In genomic region chr5:172906888-172907287, GRCh38 we compare ENCODE assay signal across 16 cellular contexts. TPM values are rescaled to one million over a fixed set of nuclear protein-coding genes. Genes with fewer than 3 reads are reported as not detected.
DNase-seq lines count a peak whose midpoint lies in the region; ATAC-seq and TF ChIP-seq lines count a peak whose summit lies in the region.
"Had no signal": no experiment of that assay in that cellular context is flagged by ENCODE, and none has a peak within 500 bp of the region (broad histone marks: within the 10 kb centered on the region; RNA-seq: fewer than 3 reads in every experiment).

No MANE protein-coding gene starts in this region.

- H4K20me1 ChIP-seq in GM23338 (replicated peaks; ENCODE audit: insufficient read depth) = 0 out of 2 replicates have a peak, but pooled peaks cover 3% of the 10 kb centered on the region

- H3K4me3 Mint-ChIP-seq in GM23338 (no peak overlapping the region), memory B cell (no peak overlapping the region)
- H3K4me3 Mint-ChIP-seq in activated T-helper 17 cell treated with anti-CD3 and anti-CD28 coated beads, Interleukin-2, amount 50 U/mL, for 72 hours = no peak overlapping the region
- H3K4me3 Mint-ChIP-seq: activated CD4-positive, alpha-beta memory T cell treated with anti-CD3 and anti-CD28 coated beads, Interleukin-2, amount 10 ng/mL, durations not matched to agents 7 days and 5 days; stimulated activated naive CD8-positive, alpha-beta T cell treated with anti-CD3 and anti-CD28 coated beads, Interleukin-15, amount 100 ng/mL, for 72 hours; T-helper 1 cell treated with Interleukin-12 subunit alpha and Interleukin-12 subunit beta and Interleukin-4 antibody, amounts not matched to agents 30 μg/mL and 1 μg/mL, for 36 hours had no signal

- H3K27ac Mint-ChIP-seq in GM23338 (no peak overlapping the region), memory B cell (peak overlapping the region; percentile 82)
- peak overlapping the region; percentile 58 for H3K27ac Mint-ChIP-seq in activated T-helper 17 cell treated with anti-CD3 and anti-CD28 coated beads, Interleukin-2, amount 50 U/mL, for 72 hours
- H3K27ac Mint-ChIP-seq: activated CD4-positive, alpha-beta memory T cell treated with anti-CD3 and anti-CD28 coated beads, Interleukin-2, amount 10 ng/mL, durations not matched to agents 7 days and 5 days; T-helper 1 cell treated with Interleukin-12 subunit alpha and Interleukin-12 subunit beta and Interleukin-4 antibody, amounts not matched to agents 30 μg/mL and 1 μg/mL, for 36 hours had no signal

- no peak overlapping the region for H2AFZ ChIP-seq in GM23338

- H3K9me3 Mint-ChIP-seq in GM23338 (no peaks in the 10 kb centered on the region), memory B cell (no peaks in the 10 kb centered on the region)
- no peaks in the 10 kb centered on the region for H3K9me3 Mint-ChIP-seq in activated T-helper 17 cell treated with anti-CD3 and anti-CD28 coated beads, Interleukin-2, amount 50 U/mL, for 72 hours
- H3K9me3 Mint-ChIP-seq: activated CD4-positive, alpha-beta memory T cell treated with anti-CD3 and anti-CD28 coated beads, Interleukin-2, amount 10 ng/mL, durations not matched to agents 7 days and 5 days; stimulated activated naive CD8-positive, alpha-beta T cell treated with anti-CD3 and anti-CD28 coated beads, Interleukin-15, amount 100 ng/mL, for 72 hours; T-helper 1 cell treated with Interleukin-12 subunit alpha and Interleukin-12 subunit beta and Interleukin-4 antibody, amounts not matched to agents 30 μg/mL and 1 μg/mL, for 36 hours had no signal

- no peaks in the 10 kb centered on the region for H3K9me3 ChIP-seq in thoracic aorta
- H3K9me3 ChIP-seq: neutrophil had no signal

- H3K27me3 ChIP-seq in GM23338 (ENCODE audit: insufficient read depth) (no peaks in the 10 kb centered on the region), thoracic aorta (replicated peaks; ENCODE audit: insufficient read depth) (no peaks in the 10 kb centered on the region)
- H3K27me3 ChIP-seq: neutrophil had no signal

- DNase-seq in GM23338 (ENCODE audit: low spot score) = no peak
- no peak for DNase-seq in memory B cell (ENCODE audit: low spot score in 2 of 2)
- DNase-seq in thoracic aorta (ENCODE audit: low spot score) = no peak
- no peak for DNase-seq in UCSD-AML1 (lab: John Stamatoyannopoulos, UW; ENCODE audit: unreplicated experiment)
- no peak for DNase-seq in DMS53 treated with DMSO at 0.1 percent for 48 hours (lab: John Stamatoyannopoulos, UW; ENCODE audit: unreplicated experiment)
- no peak for DNase-seq in NAMALWA (ENCODE audit: low spot score)
- DNase-seq: activated CD4-positive, alpha-beta memory T cell treated with anti-CD3 and anti-CD28 coated beads, Interleukin-2, amount 10 ng/mL, durations not matched to agents 7 days and 5 days; Calu3; HCEC 1CT; stimulated activated CD4-positive, alpha-beta T cell treated with anti-CD3 and anti-CD28 coated beads, Interleukin-2, amount 100 ng/mL, for 48 hours; stimulated activated naive CD8-positive, alpha-beta T cell treated with anti-CD3 and anti-CD28 coated beads, Interleukin-15, amount 100 ng/mL, for 72 hours had no signal

- peaks cover 4% of the 10 kb centered on the region for H3K27me3 Mint-ChIP-seq in GM23338 (ENCODE audit: insufficient read depth, low read depth, poor library complexity)
- H3K27me3 Mint-ChIP-seq in activated T-helper 17 cell treated with anti-CD3 and anti-CD28 coated beads, Interleukin-2, amount 50 U/mL, for 72 hours = no peaks in the 10 kb centered on the region
- H3K27me3 Mint-ChIP-seq in memory B cell = no peaks in the 10 kb centered on the region
- H3K27me3 Mint-ChIP-seq: activated CD4-positive, alpha-beta memory T cell treated with anti-CD3 and anti-CD28 coated beads, Interleukin-2, amount 10 ng/mL, durations not matched to agents 7 days and 5 days; stimulated activated naive CD8-positive, alpha-beta T cell treated with anti-CD3 and anti-CD28 coated beads, Interleukin-15, amount 100 ng/mL, for 72 hours had no signal

- H3K4me2 ChIP-seq in GM23338 = no peak overlapping the region

- TF ChIP-seq CTCF in GM23338 (conservative IDR thresholded peaks at IDR 0.05; ENCODE audit: low read depth in 2 of 2) = no peak
- no peak for TF ChIP-seq CTCF in thoracic aorta (IDR thresholded peaks at IDR 0.05)

- H3K27ac ChIP-seq in GM23338 (ENCODE audit: low read depth) (no peak overlapping the region), thoracic aorta (peak overlapping the region; percentile 98 to 99)

- H3K36me3 ChIP-seq in GM23338 (ENCODE audit: insufficient read depth) (0 out of 2 replicates have a peak, but pooled peaks cover 7% of the 10 kb centered on the region), thoracic aorta (no peaks in the 10 kb centered on the region)

- 0 out of 2 replicates have a peak, but pooled peaks cover 4% of the 10 kb centered on the region for H3F3A ChIP-seq in GM23338 (replicated peaks; ENCODE audit: low read depth)

- H3K4me1 Mint-ChIP-seq in GM23338 (peaks cover 34% of the 10 kb centered on the region), memory B cell (peaks cover 26% of the 10 kb centered on the region)
- no peaks in the 10 kb centered on the region for H3K4me1 Mint-ChIP-seq in activated T-helper 17 cell treated with anti-CD3 and anti-CD28 coated beads, Interleukin-2, amount 50 U/mL, for 72 hours
- H3K4me1 Mint-ChIP-seq: activated CD4-positive, alpha-beta memory T cell treated with anti-CD3 and anti-CD28 coated beads, Interleukin-2, amount 10 ng/mL, durations not matched to agents 7 days and 5 days had no signal

- peaks cover 8% of the 10 kb centered on the region; the same call in 1 of the 2 replicates for H3K4me1 ChIP-seq in GM23338 (ENCODE audit: insufficient read depth)
- H3K4me1 ChIP-seq in thoracic aorta (ENCODE audit: control insufficient read depth in 1 of 2, low read depth in 2 of 2) = peaks cover 52 to 78% of the 10 kb centered on the region in 2 donors

- no peaks in the 10 kb centered on the region for H3K9me2 ChIP-seq in GM23338 (ENCODE audit: insufficient read depth)

- H3K4me3 ChIP-seq in GM23338 (no peak overlapping the region), thoracic aorta (no peak overlapping the region)
- H3K4me3 ChIP-seq: K562 had no signal

- H3K79me2 ChIP-seq in GM23338 (replicated peaks; ENCODE audit: insufficient read depth) = no peaks in the 10 kb centered on the region

- peak; percentile 9; the same call in 2 of the 3 replicates for ATAC-seq in GM23338
- ATAC-seq in activated T-helper 17 cell treated with anti-CD3 and anti-CD28 coated beads, Interleukin-2, amount 50 U/mL, for 72 hours (replicated peaks) = no peak
- ATAC-seq in memory B cell (ENCODE audit: low read depth) = no peak
- ATAC-seq in thoracic aorta (ENCODE audit: insufficient number of reproducible peaks, low FRiP score, low read depth) = no peak
- ATAC-seq in esophagus mucosa = no peak
- ATAC-seq: K562 had no signal

- H3K36me3 Mint-ChIP-seq in GM23338 (ENCODE audit: low read depth) (peaks cover 24% of the 10 kb centered on the region), memory B cell (peaks cover 14% of the 10 kb centered on the region)
- peaks cover 22% of the 10 kb centered on the region for H3K36me3 Mint-ChIP-seq in activated T-helper 17 cell treated with anti-CD3 and anti-CD28 coated beads, Interleukin-2, amount 50 U/mL, for 72 hours (ENCODE audit: low read depth)

TF ChIP-seq in GM23338, 12 proteins besides CTCF, POLR2A, EP300 and RAD21 (continues in another document):
- no peak for TF ChIP-seq CREB1 (CRISPR knock-in tag; IDR thresholded peaks at IDR 0.05; ENCODE audit: low read depth)
- no peak for TF ChIP-seq EZH2 (IDR thresholded peaks at IDR 0.05; ENCODE audit: low read depth, unreplicated experiment)
- TF ChIP-seq NANOG (IDR thresholded peaks at IDR 0.05; ENCODE audit: borderline replicate concordance) = no peak
- TF ChIP-seq, protein P1, sequence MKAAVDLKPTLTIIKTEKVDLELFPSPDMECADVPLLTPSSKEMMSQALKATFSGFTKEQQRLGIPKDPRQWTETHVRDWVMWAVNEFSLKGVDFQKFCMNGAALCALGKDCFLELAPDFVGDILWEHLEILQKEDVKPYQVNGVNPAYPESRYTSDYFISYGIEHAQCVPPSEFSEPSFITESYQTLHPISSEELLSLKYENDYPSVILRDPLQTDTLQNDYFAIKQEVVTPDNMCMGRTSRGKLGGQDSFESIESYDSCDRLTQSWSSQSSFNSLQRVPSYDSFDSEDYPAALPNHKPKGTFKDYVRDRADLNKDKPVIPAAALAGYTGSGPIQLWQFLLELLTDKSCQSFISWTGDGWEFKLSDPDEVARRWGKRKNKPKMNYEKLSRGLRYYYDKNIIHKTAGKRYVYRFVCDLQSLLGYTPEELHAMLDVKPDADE (IDR thresholded peaks at IDR 0.05) = no peak

RNA-seq across cellular contexts. Expression of gene RPL26L1, which starts 52.3 kb away (rescaled TPM):
- total RNA-seq in GM23338 (2014; rRNA removed; shearing (Covaris generic)) = 30.9 and 69.2 TPM in 2 replicates
- 148 and 160 TPM in 2 replicates for polyA plus RNA-seq in GM23338 (2016; fragmentation: Nextera tagmentation; extraction: Ambion mirVana)
- 10 to 100 TPM; 31.8 to 64.9 TPM for total RNA-seq in activated T-helper 17 cell treated with anti-CD3 and anti-CD28 coated beads, Interleukin-2, amount 50 U/mL, for 72 hours
- total RNA-seq in thoracic aorta = 1 to 10 TPM; 7.2 to 9.9 TPM
- 40.9 TPM for total RNA-seq in esophagus mucosa
